21 cellular contexts compared by ENCODE assay signal in the genomic region with DNA sequence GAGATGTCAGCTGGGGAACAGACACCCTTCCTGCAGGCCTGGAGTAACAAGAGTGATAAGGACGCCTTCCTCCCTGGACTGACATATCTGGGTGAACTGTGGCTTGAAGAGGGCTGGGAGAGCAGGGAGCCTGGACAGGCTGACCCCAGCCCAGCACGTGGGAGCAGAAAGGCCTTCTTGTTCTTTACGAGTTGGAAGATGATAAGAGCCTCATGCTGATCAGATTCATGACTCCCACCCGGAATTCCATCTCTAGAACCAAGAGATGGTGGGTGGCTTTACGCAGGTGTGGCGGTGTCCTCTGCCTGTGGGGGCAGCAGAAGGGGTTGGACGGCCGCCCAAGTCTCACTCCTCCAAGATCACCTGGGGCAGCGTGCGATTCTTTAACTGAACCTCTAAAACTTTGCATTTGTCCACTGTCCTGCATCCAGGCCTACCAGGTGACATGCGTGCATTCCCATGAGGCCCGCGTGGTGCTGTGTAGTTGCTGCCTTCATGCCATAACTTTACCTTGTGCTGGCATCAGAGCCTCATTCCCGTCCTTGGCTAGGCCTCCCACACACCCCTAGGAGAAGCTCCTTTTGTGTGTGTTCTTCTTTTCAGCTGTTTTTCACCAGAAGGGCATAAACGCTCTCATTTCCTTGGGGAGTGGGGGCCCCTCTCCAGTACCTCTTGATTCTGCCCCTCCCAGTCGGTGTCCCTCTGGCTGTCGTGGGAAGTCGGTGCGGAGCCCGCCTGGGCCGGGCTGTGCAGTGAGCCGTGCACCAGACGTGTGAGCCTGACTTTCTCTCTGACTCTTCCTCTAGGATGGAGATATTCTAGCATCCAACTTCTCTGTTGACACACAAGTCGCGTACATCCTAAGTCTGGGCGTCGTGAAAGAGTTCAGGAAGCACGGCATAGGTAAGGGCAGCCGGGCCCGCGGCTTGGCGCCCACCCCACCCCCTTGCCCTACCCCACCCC.
DNase-seq lines count a peak whose midpoint lies in the region; ATAC-seq and TF ChIP-seq lines count a peak whose summit lies in the region.
"Had no signal": no experiment of that assay in that cellular context is flagged by ENCODE, and none has a peak within 500 bp of the region (broad histone marks: within the 10 kb centered on the region; RNA-seq: fewer than 3 reads in every experiment).

No MANE protein-coding gene starts in this region.

- peaks cover 28% of the 10 kb centered on the region for H3K36me3 Mint-ChIP-seq in T-helper 1 cell treated with Interleukin-12 subunit alpha and Interleukin-12 subunit beta and Interleukin-4 antibody, amounts not matched to agents 30 μg/mL and 1 μg/mL, for 36 hours (ENCODE audit: low read depth)
- H3K36me3 Mint-ChIP-seq in nephron progenitor cell (ENCODE audit: low read depth), result peaks cover 40% of the 10 kb centered on the region

- no peaks in the 10 kb centered on the region for H3K4me1 ChIP-seq in HEK293 (ENCODE audit: control insufficient read depth, insufficient read depth, low read length)
- H3K4me1 ChIP-seq: upper lobe of left lung had no signal

- POLR2A ChIA-PET in HEK293 (lab: Yijun Ruan, JAX), result no interaction called here

- no peak for DNase-seq in T-helper 1 cell
- peak in 9 of 61 donors; percentile 8 to 53 (median 25) for DNase-seq in caudate nucleus (lab: John Stamatoyannopoulos, UW)
- no peak for DNase-seq in nephron progenitor cell
- DNase-seq: activated CD4-positive, alpha-beta T cell treated with anti-CD3 and anti-CD28 coated beads for 48 hours; activated CD8-positive, alpha-beta memory T cell treated with anti-CD3 and anti-CD28 coated beads, Interleukin-2, amount 50 U/mL, for 48 hours; activated naive CD4-positive, alpha-beta T cell; colonic mucosa; DMS79; GM23248; NCI-H1105 treated with DMSO at 0.1 percent for 48 hours; NCI-H446 treated with DMSO at 0.1 percent for 48 hours; retina; stimulated activated CD4-positive, alpha-beta T cell treated with anti-CD3 and anti-CD28 coated beads, Interleukin-4, amount 100 ng/mL, for 4 hours had no signal

- H3K4me1 Mint-ChIP-seq in T-helper 1 cell treated with Interleukin-12 subunit alpha and Interleukin-12 subunit beta and Interleukin-4 antibody, amounts not matched to agents 30 μg/mL and 1 μg/mL, for 36 hours (ENCODE audit: low read depth), result peaks cover 3% of the 10 kb centered on the region
- peaks cover 26% of the 10 kb centered on the region for H3K4me1 Mint-ChIP-seq in nephron progenitor cell

- H3K27me3 Mint-ChIP-seq in T-helper 1 cell treated with Interleukin-12 subunit alpha and Interleukin-12 subunit beta and Interleukin-4 antibody, amounts not matched to agents 30 μg/mL and 1 μg/mL, for 36 hours (ENCODE audit: low read depth), result no peaks in the 10 kb centered on the region
- no peaks in the 10 kb centered on the region for H3K27me3 Mint-ChIP-seq in nephron progenitor cell (ENCODE audit: low read depth, poor library complexity)

- H3K4me3 ChIP-seq in HEK293 (ENCODE audit: low read depth, low read length), result no peak overlapping the region
- H3K4me3 ChIP-seq: colonic mucosa, GM12878, GM23248, upper lobe of left lung had no signal

- peaks cover 0 to 75% of the 10 kb centered on the region in 2 experiments; a peak in 2 of 3 replicates for H3K36me3 ChIP-seq in HEK293 (ENCODE audit: control insufficient read depth in 2 of 2, insufficient read depth in 1 of 2, low read length in 2 of 2)

- no peak for ATAC-seq in HG03108 (IDR thresholded peaks at IDR 0.05; ENCODE audit: unreplicated experiment)
- ATAC-seq in GM18867 (IDR thresholded peaks at IDR 0.05; ENCODE audit: unreplicated experiment), result no peak
- no peak for ATAC-seq in GM21423 (IDR thresholded peaks at IDR 0.05; ENCODE audit: unreplicated experiment)
- ATAC-seq: GM12878 had no signal

- no peaks in the 10 kb centered on the region for H3K9me3 ChIP-seq in HEK293 (ENCODE audit: control insufficient read depth, insufficient read depth, low read depth, low read length)
- H3K9me3 ChIP-seq: colonic mucosa, upper lobe of left lung had no signal

- peak overlapping the region; percentile 20 for H3K27ac Mint-ChIP-seq in T-helper 1 cell treated with Interleukin-12 subunit alpha and Interleukin-12 subunit beta and Interleukin-4 antibody, amounts not matched to agents 30 μg/mL and 1 μg/mL, for 36 hours
- peak overlapping the region; percentile 92 for H3K27ac Mint-ChIP-seq in nephron progenitor cell

- H3K27ac ChIP-seq in HEK293 (ENCODE audit: extremely low read depth, low read depth, low read length) (no peak overlapping the region), caudate nucleus (ENCODE audit: low read depth, low read length) (peak overlapping the region; percentile 9)
- H3K27ac ChIP-seq: 22Rv1, colonic mucosa, GM23248, upper lobe of left lung had no signal

- H3K9me3 Mint-ChIP-seq in T-helper 1 cell treated with Interleukin-12 subunit alpha and Interleukin-12 subunit beta and Interleukin-4 antibody, amounts not matched to agents 30 μg/mL and 1 μg/mL, for 36 hours, result no peaks in the 10 kb centered on the region
- H3K9me3 Mint-ChIP-seq in nephron progenitor cell, result no peaks in the 10 kb centered on the region

- H3K4me3 Mint-ChIP-seq in T-helper 1 cell treated with Interleukin-12 subunit alpha and Interleukin-12 subunit beta and Interleukin-4 antibody, amounts not matched to agents 30 μg/mL and 1 μg/mL, for 36 hours, result no peak overlapping the region
- no peak overlapping the region for H3K4me3 Mint-ChIP-seq in nephron progenitor cell

- CTCF ChIA-PET in HEK293 (lab: Yijun Ruan, JAX), result no interaction called here

- TF ChIP-seq CTCF in HEK293 (tag by site-specific recombination; IDR thresholded peaks at IDR 0.05), result no peak
- no peak for TF ChIP-seq CTCF in nephron progenitor cell (IDR thresholded peaks at IDR 0.05)

TF ChIP-seq in HEK293, 187 proteins besides CTCF, POLR2A, EP300 and RAD21:
- TF ChIP-seq EGR2 (tag by site-specific recombination; IDR thresholded peaks at IDR 0.05; ENCODE audit: low read depth), result peak; percentile 84
- no peak for TF ChIP-seq HIC1 (tag by site-specific recombination; IDR thresholded peaks at IDR 0.05)
- peak; percentile 68 for TF ChIP-seq ZFHX2 (tag by site-specific recombination; conservative IDR thresholded peaks at IDR 0.05)
